19 cellular contexts compared by ENCODE assay signal in genomic region chr1:219539645-219540254, GRCh38.
"Had no signal": no experiment of that assay in that cellular context is flagged by ENCODE, and none has a peak within 500 bp of the region (broad histone marks: within the 10 kb centered on the region; RNA-seq: fewer than 3 reads in every experiment).

No MANE protein-coding gene starts in this region.

- H3K4me2 ChIP-seq: neural progenitor cell had no signal

- H3K9me3 ChIP-seq: esophagus muscularis mucosa, gastroesophageal sphincter, ovary had no signal

- ATAC-seq: gastroesophageal sphincter, left lobe of liver, natural killer cell, right cardiac atrium had no signal

- H3K4me3 Mint-ChIP-seq: natural killer cell, neural progenitor cell had no signal

- H3K9ac ChIP-seq: neural progenitor cell had no signal

- H3K36me3 ChIP-seq: esophagus muscularis mucosa, gastroesophageal sphincter, neural progenitor cell, ovary had no signal

- H3K4me1 ChIP-seq: gastroesophageal sphincter had no signal

- H3K27ac Mint-ChIP-seq: natural killer cell, neural progenitor cell had no signal

- DNase-seq: cortex of kidney; effector memory CD4-positive, alpha-beta T cell; foreskin fibroblast; glutamatergic neuron; islet precursor cell; mammary epithelial cell; natural killer cell; nucleus accumbens; ovary; right cardiac atrium; small intestine; stimulated activated CD4-positive, alpha-beta T cell treated with anti-CD3 and anti-CD28 coated beads, Interleukin-12 subunit alpha, Interleukin-12 subunit beta, amount 100 ng/mL, for 4 hours; stimulated activated CD4-positive, alpha-beta T cell treated with anti-CD3 and anti-CD28 coated beads, Interleukin-2, amount 100 ng/mL, for 48 hours; stimulated activated naive CD4-positive, alpha-beta T cell treated with Interleukin-2 at 50 U/mL for 16 hours; trophoblast cell had no signal

- H3K4me3 ChIP-seq: esophagus muscularis mucosa, gastroesophageal sphincter, neural progenitor cell, ovary had no signal

- H2AFZ ChIP-seq: neural progenitor cell had no signal

- H3K27ac ChIP-seq: esophagus muscularis mucosa, gastroesophageal sphincter, neural progenitor cell, ovary had no signal

- H3K36me3 Mint-ChIP-seq: natural killer cell had no signal

- H3K27me3 ChIP-seq: esophagus muscularis mucosa, gastroesophageal sphincter, neural progenitor cell, ovary had no signal

- H3K4me1 Mint-ChIP-seq: natural killer cell had no signal
